8 cellular contexts compared by ENCODE assay signal in the genomic region with DNA sequence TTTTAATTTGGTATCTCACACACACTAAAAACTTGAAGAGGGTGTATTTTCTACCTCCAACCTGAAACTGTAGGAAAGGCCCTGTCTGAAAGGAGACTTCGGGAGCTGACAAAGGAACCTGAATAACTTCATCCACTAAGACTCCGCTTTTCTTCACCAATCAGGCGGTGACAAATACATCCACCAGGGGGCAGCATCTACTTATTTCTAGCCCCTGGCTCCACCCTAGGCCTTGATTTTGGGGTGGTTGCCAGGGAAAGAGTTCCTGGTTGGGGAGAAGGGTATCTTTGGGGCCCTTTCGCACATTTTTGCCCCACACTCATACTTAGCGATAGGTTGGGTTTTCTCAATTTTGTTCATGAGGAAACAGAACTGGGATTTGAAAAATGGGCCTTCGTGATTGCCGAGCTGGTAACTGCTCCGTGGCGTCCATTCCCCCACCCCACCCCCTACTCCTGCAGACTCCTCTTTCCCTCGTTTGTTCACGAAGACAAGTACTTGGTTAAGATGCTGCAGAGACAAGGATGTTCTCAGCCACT. TPM values are rescaled to one million over a fixed set of nuclear protein-coding genes. Genes with fewer than 3 reads are reported as not detected.
A peak's percentile ranks its signal among the peaks of the same experiment; 100 is the strongest.
DNase-seq lines count a peak whose midpoint lies in the region; ATAC-seq and TF ChIP-seq lines count a peak whose summit lies in the region.

No MANE protein-coding gene starts in this region.

- H3K36me3 ChIP-seq in BJ (ENCODE audit: control insufficient read depth, insufficient read depth, low read length), result no peaks in the 10 kb centered on the region

- H3K4me3 Mint-ChIP-seq in activated CD8-positive, alpha-beta T cell treated with anti-CD3 and anti-CD28 coated beads for 36 hours, result no peak overlapping the region

- peak; percentile 82 for TF ChIP-seq CTCF in BJ (IDR thresholded peaks at IDR 0.05; ENCODE audit: insufficient read depth, low read depth, low read length)
- peak; percentile 87 for TF ChIP-seq CTCF in activated CD8-positive, alpha-beta T cell treated with anti-CD3 and anti-CD28 coated beads for 36 hours (IDR thresholded peaks at IDR 0.05)

- no peaks in the 10 kb centered on the region for H3K9me3 Mint-ChIP-seq in activated CD8-positive, alpha-beta T cell treated with anti-CD3 and anti-CD28 coated beads for 36 hours

- H3K36me3 Mint-ChIP-seq in activated CD8-positive, alpha-beta T cell treated with anti-CD3 and anti-CD28 coated beads for 36 hours (ENCODE audit: low read depth), result no peaks in the 10 kb centered on the region

- CTCF ChIA-PET in BJ (lab: Yijun Ruan, JAX), result interaction anchor here (0.5 to 12.4 kb wide), 30 partner anchors 9 to 429 kb away, joined by 3 to 395 read pairs (median 4); a partner anchor contains a TSS
- CTCF ChIA-PET in activated CD8-positive, alpha-beta T cell treated with anti-CD3 and anti-CD28 coated beads for 36 hours (lab: Charles Lee), result interaction anchor here (0.6 to 10.5 kb wide), 41 partner anchors 9 to 183 kb away, joined by 3 to 338 read pairs (median 5); a partner anchor contains a TSS

- no peaks in the 10 kb centered on the region for H3K27me3 ChIP-seq in BJ (ENCODE audit: control insufficient read depth, insufficient read depth, low read length)

- intact Hi-C loops in activated CD8-positive, alpha-beta T cell treated with anti-CD3 and anti-CD28 coated beads for 36 hours (cut with micrococcal nuclease), result loop anchor here (1.0 kb wide), 1 partner anchor 89 kb away; a partner anchor contains a TSS

- no peak overlapping the region for H3K4me3 ChIP-seq in BJ (ENCODE audit: low read depth, low read length)

- H3K27ac Mint-ChIP-seq in activated CD8-positive, alpha-beta T cell treated with anti-CD3 and anti-CD28 coated beads for 36 hours, result peak overlapping the region; percentile 20

- no peaks in the 10 kb centered on the region for H3K27me3 Mint-ChIP-seq in activated CD8-positive, alpha-beta T cell treated with anti-CD3 and anti-CD28 coated beads for 36 hours

- DNase-seq in BJ (ENCODE audit: low read depth) (no peak), NCI-H82 treated with DMSO at 0.1 percent for 48 hours (lab: John Stamatoyannopoulos, UW; ENCODE audit: unreplicated experiment) (peak; percentile 78), ecto neural progenitor cell (ENCODE audit: low spot score) (peak; percentile 92), lung microvascular endothelial cell (ENCODE audit: low read depth in 2 of 2) (peak; percentile 82 to 87)
- peak; percentile 97 for DNase-seq in activated CD8-positive, alpha-beta T cell treated with anti-CD3 and anti-CD28 coated beads for 36 hours
- peak; percentile 74 to 84 (median 76) for DNase-seq in stimulated activated CD4-positive, alpha-beta T cell treated with anti-CD3 and anti-CD28 coated beads, TNF-alpha, amount 100 ng/mL, for 4 hours (ENCODE audit: low read depth in 3 of 3)

- peaks cover 15% of the 10 kb centered on the region for H3K4me1 Mint-ChIP-seq in activated CD8-positive, alpha-beta T cell treated with anti-CD3 and anti-CD28 coated beads for 36 hours (ENCODE audit: low read depth)

- POLR2A ChIA-PET in BJ (lab: Charles Lee), result no interaction called here
- POLR2A ChIA-PET in activated CD8-positive, alpha-beta T cell treated with anti-CD3 and anti-CD28 coated beads for 36 hours (lab: Charles Lee), result interaction anchor here (0.6 to 5.7 kb wide), 7 partner anchors 15 to 90 kb away, joined by 3 to 54 read pairs (median 3); a partner anchor contains a TSS

- peak; percentile 46 for ATAC-seq in HG02798 (IDR thresholded peaks at IDR 0.05; ENCODE audit: poor library complexity, unreplicated experiment)
- peak; percentile 41 for ATAC-seq in activated CD8-positive, alpha-beta T cell treated with anti-CD3 and anti-CD28 coated beads for 36 hours
- no peak for ATAC-seq in GM18511 (IDR thresholded peaks at IDR 0.05; ENCODE audit: unreplicated experiment)

RNA-seq across cellular contexts. Expression of a gene that starts 4.8 kb away (rescaled TPM):
- polyA plus RNA-seq in BJ (2011; rRNA removed), result 29.1 and 33.8 TPM in 2 replicates
- polyA minus RNA-seq in BJ (2011; rRNA and poly(A)+ RNA removed), result 17.0 and 25.6 TPM in 2 replicates
- 1 to 10 TPM; 2.2 to 3.4 TPM for total RNA-seq in activated CD8-positive, alpha-beta T cell treated with anti-CD3 and anti-CD28 coated beads for 36 hours
- total RNA-seq in lung microvascular endothelial cell, result 1.1 and 2.2 TPM in 2 replicates
